In the genomic region with DNA sequence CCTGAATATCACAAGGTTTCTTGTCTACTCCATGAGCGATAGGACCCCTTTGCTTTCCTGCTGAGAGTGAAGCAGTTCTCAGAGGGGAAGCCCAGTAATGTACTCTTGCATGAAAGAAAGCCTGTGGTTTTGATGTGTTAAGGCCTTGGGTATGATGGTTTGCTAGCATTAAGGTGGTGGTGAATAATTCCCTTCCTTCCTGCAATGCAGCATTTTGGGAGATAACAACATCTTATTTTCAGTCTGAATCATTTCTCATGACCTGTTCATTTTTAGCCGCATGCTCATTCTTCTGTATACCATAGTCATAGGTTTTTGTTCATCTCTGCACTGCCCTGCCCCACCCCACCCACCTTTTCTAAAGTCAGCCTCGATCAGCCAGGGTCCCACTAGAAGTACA, we compare ENCODE assay signal across 13 cellular contexts.
A peak's percentile ranks its signal among the peaks of the same experiment; 100 is the strongest.
DNase-seq lines count a peak whose midpoint lies in the region; ATAC-seq, FAIRE-seq and TF ChIP-seq lines count a peak whose summit lies in the region.
"Had no signal": no experiment of that assay in that cellular context is flagged by ENCODE, and none has a peak within 500 bp of the region (broad histone marks: within the 10 kb centered on the region; RNA-seq: fewer than 3 reads in every experiment).

No MANE protein-coding gene starts in this region.

- no peaks in the 10 kb centered on the region for H3K79me2 ChIP-seq in astrocyte (ENCODE audit: insufficient read depth, low read length)

- DNase-seq in AG20443 (ENCODE audit: low spot score) (peak; percentile 24), astrocyte (ENCODE audit: low read depth) (peak; percentile 98), germinal center (ENCODE audit: low spot score) (no peak)
- no peak for DNase-seq in stimulated activated CD4-positive, alpha-beta T cell treated with anti-CD3 and anti-CD28 coated beads, Interleukin-2, amount 100 ng/mL, for 48 hours
- DNase-seq in activated effector memory CD4-positive, alpha-beta T cell treated with Interleukin-2 at 50 U/mL for 16 hours, result no peak
- no peak for DNase-seq in activated T-helper 2 cell treated with anti-CD3 and anti-CD28 coated beads, Interferon-gamma antibody, Interleukin-2, Interleukin-4, amounts not matched to agents 10 μg/mL and 5 μg/mL and 100 μg/mL, durations not matched to agents 14 hours and 24 hours and 36 hours (ENCODE audit: low spot score)
- DNase-seq: activated CD4-positive, alpha-beta T cell treated with anti-CD3 and anti-CD28 coated beads, Interleukin-2, amount 50 U/mL, for 48 hours; caudate nucleus; pancreas; SHP77 had no signal

- H3K36me3 Mint-ChIP-seq in astrocyte (ENCODE audit: low read depth, unreplicated experiment), result no peaks in the 10 kb centered on the region
- no peaks in the 10 kb centered on the region for H3K36me3 Mint-ChIP-seq in activated T-helper 2 cell treated with anti-CD3 and anti-CD28 coated beads, Interferon-gamma antibody, Interleukin-2, Interleukin-4, amounts not matched to agents 10 μg/mL and 5 μg/mL and 100 μg/mL, durations not matched to agents 14 hours and 24 hours and 36 hours (ENCODE audit: low read depth)

- FAIRE-seq in astrocyte (lab: Jason Lieb, UNC), result peak; percentile 55
- FAIRE-seq: pancreas had no signal

- TF ChIP-seq CTCF in astrocyte (IDR thresholded peaks at IDR 0.05; ENCODE audit: insufficient read depth, low read depth, low read length), result no peak

- no peaks in the 10 kb centered on the region for H4K20me1 ChIP-seq in astrocyte (ENCODE audit: insufficient read depth, low read length)
- H4K20me1 ChIP-seq: BLaER1 had no signal

- peaks cover 10% of the 10 kb centered on the region for H3K4me1 ChIP-seq in astrocyte (ENCODE audit: insufficient read depth, low read length)
- H3K4me1 ChIP-seq: BLaER1, pancreas had no signal

- no peaks in the 10 kb centered on the region for H3K27me3 Mint-ChIP-seq in astrocyte (ENCODE audit: low read depth, unreplicated experiment)
- H3K27me3 Mint-ChIP-seq in activated T-helper 2 cell treated with anti-CD3 and anti-CD28 coated beads, Interferon-gamma antibody, Interleukin-2, Interleukin-4, amounts not matched to agents 10 μg/mL and 5 μg/mL and 100 μg/mL, durations not matched to agents 14 hours and 24 hours and 36 hours (ENCODE audit: low read depth), result no peaks in the 10 kb centered on the region

- ATAC-seq in GM19468 (IDR thresholded peaks at IDR 0.05; ENCODE audit: extremely low read depth, unreplicated experiment) (peak; percentile 36), HG03045 (IDR thresholded peaks at IDR 0.05; ENCODE audit: unreplicated experiment) (peak; percentile 60)
- ATAC-seq: pancreas had no signal

- no peaks in the 10 kb centered on the region for H3K9me3 Mint-ChIP-seq in astrocyte (ENCODE audit: unreplicated experiment)
- H3K9me3 Mint-ChIP-seq in activated T-helper 2 cell treated with anti-CD3 and anti-CD28 coated beads, Interferon-gamma antibody, Interleukin-2, Interleukin-4, amounts not matched to agents 10 μg/mL and 5 μg/mL and 100 μg/mL, durations not matched to agents 14 hours and 24 hours and 36 hours, result no peaks in the 10 kb centered on the region

- H3K9ac ChIP-seq in astrocyte (ENCODE audit: low read length), result peak overlapping the region; percentile 42
- H3K9ac ChIP-seq: BLaER1 had no signal

- no peaks in the 10 kb centered on the region for H3K27me3 ChIP-seq in astrocyte (ENCODE audit: insufficient read depth, low read length)
- H3K27me3 ChIP-seq: BLaER1, pancreas had no signal

- intact Hi-C loops in activated T-helper 2 cell treated with anti-CD3 and anti-CD28 coated beads, Interferon-gamma antibody, Interleukin-2, Interleukin-4, amounts not matched to agents 10 μg/mL and 5 μg/mL and 100 μg/mL, durations not matched to agents 14 hours and 24 hours and 36 hours (cut with micrococcal nuclease), result no loop called here

- no peak overlapping the region for H2AFZ ChIP-seq in astrocyte (ENCODE audit: low read depth, low read length)

- no peaks in the 10 kb centered on the region for H3K9me3 ChIP-seq in astrocyte (ENCODE audit: insufficient read depth, low read depth, low read length)
- H3K9me3 ChIP-seq: BLaER1, pancreas had no signal

- H3K4me3 ChIP-seq in astrocyte (ENCODE audit: insufficient read depth, low read depth, low read length), result no peak overlapping the region
- H3K4me3 ChIP-seq: BLaER1, pancreas had no signal

- H3K27ac ChIP-seq in astrocyte (ENCODE audit: low read depth, low read length), result peak overlapping the region; percentile 49
- H3K27ac ChIP-seq: BLaER1, pancreas had no signal

- H3K4me2 ChIP-seq in astrocyte (ENCODE audit: low read length), result peak overlapping the region; percentile 49
- H3K4me2 ChIP-seq: BLaER1 had no signal

- H3K36me3 ChIP-seq in astrocyte (ENCODE audit: insufficient read depth, low read length), result no peaks in the 10 kb centered on the region
- H3K36me3 ChIP-seq: BLaER1, pancreas had no signal

- no peak overlapping the region for H3K4me3 Mint-ChIP-seq in astrocyte (ENCODE audit: unreplicated experiment)
- H3K4me3 Mint-ChIP-seq in activated T-helper 2 cell treated with anti-CD3 and anti-CD28 coated beads, Interferon-gamma antibody, Interleukin-2, Interleukin-4, amounts not matched to agents 10 μg/mL and 5 μg/mL and 100 μg/mL, durations not matched to agents 14 hours and 24 hours and 36 hours (ENCODE audit: low read depth), result no peak overlapping the region

- H3K27ac Mint-ChIP-seq in astrocyte (ENCODE audit: unreplicated experiment), result peak overlapping the region; percentile 79
- H3K27ac Mint-ChIP-seq in activated T-helper 2 cell treated with anti-CD3 and anti-CD28 coated beads, Interferon-gamma antibody, Interleukin-2, Interleukin-4, amounts not matched to agents 10 μg/mL and 5 μg/mL and 100 μg/mL, durations not matched to agents 14 hours and 24 hours and 36 hours, result no peak overlapping the region

- peaks cover 26% of the 10 kb centered on the region for H3K4me1 Mint-ChIP-seq in astrocyte (ENCODE audit: low read depth, unreplicated experiment)
- H3K4me1 Mint-ChIP-seq in activated T-helper 2 cell treated with anti-CD3 and anti-CD28 coated beads, Interferon-gamma antibody, Interleukin-2, Interleukin-4, amounts not matched to agents 10 μg/mL and 5 μg/mL and 100 μg/mL, durations not matched to agents 14 hours and 24 hours and 36 hours (ENCODE audit: low read depth), result no peaks in the 10 kb centered on the region

Comparison
In these comparisons a context has a peak if more than half of its experiments do, and no peak if none do; other contexts are left out.
1. DNase-seq: peak in AG20443 (single experiment) and astrocyte (single experiment); none in stimulated activated CD4-positive, alpha-beta T cell treated with anti-CD3 and anti-CD28 coated beads, Interleukin-2, amount 100 ng/mL, for 48 hours (0 of 2), activated effector memory CD4-positive, alpha-beta T cell treated with Interleukin-2 at 50 U/mL for 16 hours (single experiment), germinal center (single experiment) and activated T-helper 2 cell treated with anti-CD3 and anti-CD28 coated beads, Interferon-gamma antibody, Interleukin-2, Interleukin-4, amounts not matched to agents 10 μg/mL and 5 μg/mL and 100 μg/mL, durations not matched to agents 14 hours and 24 hours and 36 hours (single experiment).